In genomic region chr2:45329045-45329677, GRCh38 we compare ENCODE assay signal across 15 cellular contexts.
A peak's percentile ranks its signal among the peaks of the same experiment; 100 is the strongest.
DNase-seq lines count a peak whose midpoint lies in the region; ATAC-seq, FAIRE-seq and TF ChIP-seq lines count a peak whose summit lies in the region.
"Had no signal": no experiment of that assay in that cellular context is flagged by ENCODE, and none has a peak within 500 bp of the region (broad histone marks: within the 10 kb centered on the region; RNA-seq: fewer than 3 reads in every experiment).

No MANE protein-coding gene starts in this region.

- peaks cover 4 to 51% of the 10 kb centered on the region in 2 experiments; a peak in 4 of 5 replicates for H3K27me3 ChIP-seq in HepG2 (ENCODE audit: control insufficient read depth in 1 of 2, insufficient read depth in 2 of 2, low read length in 2 of 2)
- no peaks in the 10 kb centered on the region for H3K27me3 ChIP-seq in right lobe of liver
- H3K27me3 ChIP-seq in CD4-positive, alpha-beta T cell (ENCODE audit: control insufficient read depth, insufficient read depth, low read length), result no peaks in the 10 kb centered on the region
- no peaks in the 10 kb centered on the region for H3K27me3 ChIP-seq in CD4-positive, alpha-beta memory T cell (ENCODE audit: insufficient read depth, low read length)

- WGBS in HepG2 (ENCODE audit: low lambda C conversion rate), result 23% methylated on average over 7 of the region's 7 CpGs
- WGBS in right lobe of liver (ENCODE audit: insufficient coverage, low coverage, low lambda C conversion rate, missing lambda C conversion rate), result 80% methylated on average over 1 of the region's 7 CpGs

- peak; percentile 60 for TF ChIP-seq CTCF in HepG2 (CRISPR knock-in tag; IDR thresholded peaks at IDR 0.05)
- no peak for TF ChIP-seq CTCF in right lobe of liver (IDR thresholded peaks at IDR 0.05)
- no peak for TF ChIP-seq CTCF in OCI-LY7 (conservative IDR thresholded peaks at IDR 0.05; ENCODE audit: low read length)
- no peak for TF ChIP-seq CTCF in CD4-positive, alpha-beta T cell (IDR thresholded peaks at IDR 0.05)
- no peak for TF ChIP-seq CTCF in mesothelial cell of epicardium (IDR thresholded peaks at IDR 0.05; ENCODE audit: unreplicated experiment)

- TF ChIP-seq EP300 in HepG2 (IDR thresholded peaks at IDR 0.05; ENCODE audit: low read depth in 2 of 2, low read length in 2 of 2) (no peak), HepG2 (CRISPR knock-in tag; IDR thresholded peaks at IDR 0.05; ENCODE audit: borderline replicate concordance) (no peak)

- H3K79me2 ChIP-seq in HepG2 (ENCODE audit: insufficient read depth, low read length), result no peaks in the 10 kb centered on the region
- no peaks in the 10 kb centered on the region for H3K79me2 ChIP-seq in OCI-LY7 (ENCODE audit: insufficient read depth, low read depth, low read length)

- H3K9me3 ChIP-seq in HepG2 (ENCODE audit: low read length) (peaks cover under 1% of the 10 kb centered on the region; the same call in 1 of the 2 replicates), right lobe of liver (no peaks in the 10 kb centered on the region), OCI-LY7 (ENCODE audit: low read length) (peaks cover 4% of the 10 kb centered on the region)
- no peaks in the 10 kb centered on the region for H3K9me3 ChIP-seq in CD4-positive, alpha-beta T cell (ENCODE audit: control insufficient read depth, low read length)
- H3K9me3 ChIP-seq in CD4-positive, alpha-beta memory T cell (ENCODE audit: control insufficient read depth in 1 of 2, low read length in 2 of 2), result no peaks in the 10 kb centered on the region

- FAIRE-seq in HepG2 (lab: Jason Lieb, UNC), result no peak
- FAIRE-seq: GM18507 had no signal

- BruUV-seq in HepG2 (replicated peaks; lab: Mats Ljungman, UMichigan) (no TSS peak), OCI-LY7 (replicated peaks; lab: Mats Ljungman, UMichigan) (no TSS peak)

- POLR2A ChIA-PET in HepG2 (lab: Yijun Ruan, JAX), result interaction anchor here (4.2 kb wide), 1 partner anchor 56 kb away, joined by 22 read pairs; no protein-coding TSS in a partner anchor
- POLR2A ChIA-PET in OCI-LY7 (lab: Charles Lee), result interaction anchor here (1.6 kb wide), 1 partner anchor 10 kb away, joined by 3 read pairs; no protein-coding TSS in a partner anchor
- POLR2A ChIA-PET in CD4-positive, alpha-beta T cell (lab: Charles Lee), result no interaction called here
- POLR2A ChIA-PET in CD4-positive, alpha-beta memory T cell (lab: Charles Lee; ENCODE audit: partially characterized antibody), result no interaction called here

- no peak overlapping the region for H3K9ac ChIP-seq in HepG2 (ENCODE audit: insufficient read depth, low read depth, low read length)

- CTCF ChIA-PET in HepG2 (lab: Yijun Ruan, JAX; ENCODE audit: low intra/inter-chr PET ratio, low total read pairs) (no interaction called here), OCI-LY7 (lab: Charles Lee; ENCODE audit: unreplicated experiment) (no interaction called here)
- CTCF ChIA-PET in CD4-positive, alpha-beta T cell (lab: Charles Lee), result no interaction called here
- CTCF ChIA-PET in CD4-positive, alpha-beta memory T cell (lab: Charles Lee; ENCODE audit: partially characterized antibody), result no interaction called here

- peaks cover 6% of the 10 kb centered on the region for H3K27me3 Mint-ChIP-seq in CD4-positive, alpha-beta T cell
- H3K27me3 Mint-ChIP-seq in CD4-positive, alpha-beta memory T cell, result peaks cover 2 to 10% of the 10 kb centered on the region in 2 donors
- peaks cover 6% of the 10 kb centered on the region for H3K27me3 Mint-ChIP-seq in mesothelial cell of epicardium (ENCODE audit: low read depth)
- H3K27me3 Mint-ChIP-seq: CD4-positive, CD25-positive, alpha-beta regulatory T cell had no signal

- no peak overlapping the region for H3K4me3 ChIP-seq in HepG2 (replicated peaks in 1 of 3; ENCODE audit: insufficient read depth in 1 of 3, low read depth in 2 of 3, low read length in 3 of 3)
- H3K4me3 ChIP-seq in right lobe of liver, result no peak overlapping the region
- H3K4me3 ChIP-seq in OCI-LY7 (ENCODE audit: low read depth, low read length, poor library complexity, severe bottlenecking), result no peak overlapping the region
- no peak overlapping the region for H3K4me3 ChIP-seq in CD4-positive, alpha-beta memory T cell (ENCODE audit: low read length in 2 of 2)

- peak overlapping the region; percentile 13; the same call in 1 of the 2 replicates for H3K4me2 ChIP-seq in HepG2 (ENCODE audit: low read depth, low read length)
- no peak overlapping the region for H3K4me2 ChIP-seq in OCI-LY7 (ENCODE audit: low read length)

- H3K36me3 Mint-ChIP-seq in CD4-positive, alpha-beta T cell (ENCODE audit: low read depth), result no peaks in the 10 kb centered on the region
- H3K36me3 Mint-ChIP-seq in CD4-positive, alpha-beta memory T cell, result no peaks in the 10 kb centered on the region
- no peaks in the 10 kb centered on the region for H3K36me3 Mint-ChIP-seq in mesothelial cell of epicardium
- H3K36me3 Mint-ChIP-seq: CD4-positive, CD25-positive, alpha-beta regulatory T cell; T-cell had no signal

- H3K4me1 ChIP-seq in HepG2 (ENCODE audit: insufficient read depth, low read length) (peaks cover 49% of the 10 kb centered on the region), right lobe of liver (peaks cover 0 to 32% (median 9%) of the 10 kb centered on the region in 4 donors), OCI-LY7 (ENCODE audit: insufficient read depth, low read length, poor library complexity, severe bottlenecking) (peaks cover 14% of the 10 kb centered on the region)
- no peaks in the 10 kb centered on the region for H3K4me1 ChIP-seq in CD4-positive, alpha-beta memory T cell (ENCODE audit: insufficient read depth, low read length)

- no peak for TF ChIP-seq POLR2A in HepG2 (IDR thresholded peaks at IDR 0.05; ENCODE audit: insufficient read depth in 1 of 2, low read depth in 2 of 2, low read length in 2 of 2)
- no peak for TF ChIP-seq POLR2A in right lobe of liver (IDR thresholded peaks at IDR 0.05)

- H4K20me1 ChIP-seq in HepG2 (ENCODE audit: insufficient read depth, low read length), result no peaks in the 10 kb centered on the region
- H4K20me1 ChIP-seq in OCI-LY7 (ENCODE audit: insufficient read depth, low read length), result no peaks in the 10 kb centered on the region

- no peak overlapping the region for H3K27ac ChIP-seq in HepG2 (ENCODE audit: extremely low read length, insufficient read depth, low read length)
- no peak overlapping the region for H3K27ac ChIP-seq in right lobe of liver
- H3K27ac ChIP-seq in OCI-LY7 (ENCODE audit: low read depth, low read length, poor library complexity, severe bottlenecking), result no peak overlapping the region
- no peak overlapping the region for H3K27ac ChIP-seq in CD4-positive, alpha-beta T cell (ENCODE audit: low read depth, low read length)
- H3K27ac ChIP-seq in CD4-positive, alpha-beta memory T cell (ENCODE audit: low read depth, low read length), result no peak overlapping the region

- intact Hi-C loops in HepG2 (cut with micrococcal nuclease; ENCODE audit: unreplicated experiment), result loop anchor here (1.0 to 5.0 kb wide), 2 partner anchors 72 to 91 kb away; no protein-coding TSS in a partner anchor
- intact Hi-C loops in right lobe of liver (cut with DNase I), result no loop called here
- intact Hi-C loops in OCI-LY7 (cut with micrococcal nuclease; ENCODE audit: unreplicated experiment), result no loop called here
- intact Hi-C loops in CD4-positive, alpha-beta T cell (cut with DNase I, micrococcal nuclease), result no loop called here
- intact Hi-C loops in CD4-positive, alpha-beta memory T cell (cut with micrococcal nuclease), result no loop called here

- TF ChIP-seq RAD21 in HepG2 (CRISPR knock-in tag; IDR thresholded peaks at IDR 0.05), result peak; percentile 60

- no peaks in the 10 kb centered on the region for H3K4me1 Mint-ChIP-seq in CD4-positive, alpha-beta T cell (ENCODE audit: low read depth)
- no peaks in the 10 kb centered on the region for H3K4me1 Mint-ChIP-seq in CD4-positive, alpha-beta memory T cell
- H3K4me1 Mint-ChIP-seq in mesothelial cell of epicardium, result no peaks in the 10 kb centered on the region
- H3K4me1 Mint-ChIP-seq: CD4-positive, CD25-positive, alpha-beta regulatory T cell; naive B cell; T-cell had no signal

- in situ Hi-C loops in HepG2 (cut with HindIII; ENCODE audit: extremely low pct_ligation_motif_present, low pct_unique_long_range_greater_than_20kb), result no loop called here

- DNase-seq in HepG2 (ENCODE audit: low spot score), result peak; percentile 67
- DNase-seq in right lobe of liver, result no peak
- peak; percentile 16 for DNase-seq in OCI-LY7 (ENCODE audit: low spot score)
- no peak for DNase-seq in CD4-positive, alpha-beta T cell
- DNase-seq in CD4-positive, alpha-beta memory T cell, result no peak
- no peak for DNase-seq in inferior parietal cortex (ENCODE audit: extremely low spot score)
- no peak for DNase-seq in mesothelial cell of epicardium (ENCODE audit: low spot score in 2 of 2, unreplicated experiment in 2 of 2)
- DNase-seq: CD4-positive, CD25-positive, alpha-beta regulatory T cell; head of caudate nucleus; naive B cell; NCI-H2081; substantia nigra; T-cell had no signal

- H3K36me3 ChIP-seq in HepG2 (replicated peaks in 1 of 2; ENCODE audit: control insufficient read depth in 1 of 2, insufficient read depth in 2 of 2, low read length in 2 of 2) (no peaks in the 10 kb centered on the region), right lobe of liver (no peaks in the 10 kb centered on the region), OCI-LY7 (ENCODE audit: insufficient read depth, low read length) (no peaks in the 10 kb centered on the region)
- no peaks in the 10 kb centered on the region for H3K36me3 ChIP-seq in CD4-positive, alpha-beta memory T cell (ENCODE audit: insufficient read depth, low read length)

- H3K27ac Mint-ChIP-seq in CD4-positive, alpha-beta T cell, result no peak overlapping the region
- H3K27ac Mint-ChIP-seq in CD4-positive, alpha-beta memory T cell, result no peak overlapping the region
- H3K27ac Mint-ChIP-seq in mesothelial cell of epicardium, result no peak overlapping the region
- H3K27ac Mint-ChIP-seq: CD4-positive, CD25-positive, alpha-beta regulatory T cell; T-cell had no signal

- no peak overlapping the region for H2AFZ ChIP-seq in HepG2 (ENCODE audit: low read length)
- peak overlapping the region; percentile 27; the same call in 1 of the 2 replicates for H2AFZ ChIP-seq in OCI-LY7 (ENCODE audit: low read length)

- H3K4me3 Mint-ChIP-seq in CD4-positive, alpha-beta T cell, result no peak overlapping the region
- H3K4me3 Mint-ChIP-seq in CD4-positive, alpha-beta memory T cell, result no peak overlapping the region
- no peak overlapping the region for H3K4me3 Mint-ChIP-seq in mesothelial cell of epicardium
- H3K4me3 Mint-ChIP-seq: CD4-positive, CD25-positive, alpha-beta regulatory T cell; naive B cell; T-cell had no signal

- H3K9me3 Mint-ChIP-seq in CD4-positive, alpha-beta T cell, result no peaks in the 10 kb centered on the region
- peaks cover 0 to under 1% (median 0%) of the 10 kb centered on the region in 8 donors for H3K9me3 Mint-ChIP-seq in CD4-positive, alpha-beta memory T cell
- H3K9me3 Mint-ChIP-seq in mesothelial cell of epicardium, result peaks cover 5% of the 10 kb centered on the region
- H3K9me3 Mint-ChIP-seq: T-cell had no signal

- peak; percentile 92 for ATAC-seq in HepG2
- no peak for ATAC-seq in right lobe of liver
- ATAC-seq in esophagus mucosa, result peak; percentile 32
- no peak for ATAC-seq in CD4-positive, alpha-beta T cell (ENCODE audit: poor library complexity)
- ATAC-seq: T-cell had no signal

- no peaks in the 10 kb centered on the region for H3K9me2 ChIP-seq in OCI-LY7 (ENCODE audit: insufficient read depth, low read length)

TF ChIP-seq in HepG2, 621 proteins besides CTCF, POLR2A, EP300 and RAD21 (continues in another document):
- no peak for TF ChIP-seq KAT8 (CRISPR knock-in tag; IDR thresholded peaks at IDR 0.05)

Comparison
In these comparisons a context has a peak if more than half of its experiments do, and no peak if none do; other contexts are left out.
1. ATAC-seq: peak in HepG2 (single experiment) and esophagus mucosa (single experiment); none in right lobe of liver (0 of 4) and CD4-positive, alpha-beta T cell (single experiment).
2. DNase-seq: peak in HepG2 (single experiment) and OCI-LY7 (single experiment); none in right lobe of liver (0 of 3), CD4-positive, alpha-beta T cell (0 of 10), CD4-positive, alpha-beta memory T cell (0 of 5), inferior parietal cortex (single experiment) and mesothelial cell of epicardium (0 of 2).
3. POLR2A ChIA-PET loops: an anchor here in HepG2 (4.2 kb wide) and OCI-LY7 (1.6 kb wide); none called in CD4-positive, alpha-beta T cell and CD4-positive, alpha-beta memory T cell.